ENCODE assay signal across 10 cellular contexts in genomic region chr1:18681423-18681835, GRCh38. TPM values are rescaled to one million over a fixed set of nuclear protein-coding genes. Genes with fewer than 3 reads are reported as not detected.
DNase-seq lines count a peak whose midpoint lies in the region; ATAC-seq and TF ChIP-seq lines count a peak whose summit lies in the region.
"Had no signal": no experiment of that assay in that cellular context is flagged by ENCODE, and none has a peak within 500 bp of the region (broad histone marks: within the 10 kb centered on the region; RNA-seq: fewer than 3 reads in every experiment).

No MANE protein-coding gene starts in this region.

- no peaks in the 10 kb centered on the region for H3K36me3 Mint-ChIP-seq in type B pancreatic cell

- peak; percentile 69 for ATAC-seq in foreskin keratinocyte
- no peak for ATAC-seq in HG03196 (IDR thresholded peaks at IDR 0.05; ENCODE audit: unreplicated experiment)
- ATAC-seq in GM21390 (IDR thresholded peaks at IDR 0.05; ENCODE audit: unreplicated experiment) = no peak

- no peak overlapping the region for H3K27ac ChIP-seq in foreskin keratinocyte
- H3K27ac ChIP-seq: BLaER1, skin epidermis had no signal

- H3K4me1 Mint-ChIP-seq in type B pancreatic cell (ENCODE audit: unreplicated experiment) = peaks cover 4% of the 10 kb centered on the region

- no peak overlapping the region for H3K4me3 ChIP-seq in Jurkat, Clone E6-1 (ENCODE audit: low read length)
- H3K4me3 ChIP-seq: BLaER1, skin epidermis had no signal

- peak overlapping the region; percentile 38 for H3K27ac Mint-ChIP-seq in type B pancreatic cell

- peaks cover 25% of the 10 kb centered on the region for H3K27me3 ChIP-seq in foreskin keratinocyte
- H3K27me3 ChIP-seq: BLaER1 had no signal

- H3K27me3 Mint-ChIP-seq in type B pancreatic cell = peaks cover 68% of the 10 kb centered on the region

- no peaks in the 10 kb centered on the region for H3K4me1 ChIP-seq in foreskin keratinocyte

- peak; percentile 87 for TF ChIP-seq CTCF in foreskin keratinocyte (conservative IDR thresholded peaks at IDR 0.05)
- peak; percentile 84 for TF ChIP-seq CTCF in type B pancreatic cell (conservative IDR thresholded peaks at IDR 0.05)

- H3K9me3 Mint-ChIP-seq in type B pancreatic cell = peaks cover 5% of the 10 kb centered on the region

- peak in 2 of 3 experiments; percentile 3 to 33 for DNase-seq in NCI-H1417 (lab: John Stamatoyannopoulos, UW)
- DNase-seq in NCI-H1417 treated with DMSO at 0.1 percent for 48 hours (lab: John Stamatoyannopoulos, UW) = no peak
- DNase-seq in Jurkat, Clone E6-1 (ENCODE audit: low read depth, low spot score) = peak; percentile 59
- DNase-seq in SK-N-DZ (ENCODE audit: low spot score) = peak; percentile 53
- peak in 1 of 2 donors; percentile 20 for DNase-seq in foreskin keratinocyte
- DNase-seq in type B pancreatic cell (ENCODE audit: extremely low spot score, unreplicated experiment) = no peak

- no peak overlapping the region for H3K4me3 Mint-ChIP-seq in type B pancreatic cell

RNA-seq across cellular contexts. Expression of gene PAX7, which starts 50.8 kb away (rescaled TPM):
- polyA plus RNA-seq in Jurkat, Clone E6-1 (2012; ENCODE audit: insufficient read depth, insufficient read length) = not detected
- 9.5 and 10.3 TPM in 2 replicates for polyA plus RNA-seq in SK-N-DZ (2014; cell fraction: cytosol; rRNA removed)
- 4.1 and 4.8 TPM in 2 replicates for polyA plus RNA-seq in SK-N-DZ (2014; cell fraction: nucleus; rRNA removed)
- total RNA-seq in foreskin keratinocyte (not detected in 2 replicates), type B pancreatic cell (ENCODE audit: low replicate concordance) (0.12 and 2.9 TPM in 2 replicates)
- not detected in 2 replicates for polyA plus RNA-seq in foreskin keratinocyte

Comparison
In these comparisons a context has a peak if more than half of its experiments do, and no peak if none do; other contexts are left out.
1. DNase-seq: peak in NCI-H1417 (2 of 3), Jurkat, Clone E6-1 (single experiment) and SK-N-DZ (single experiment); none in NCI-H1417 treated with DMSO at 0.1 percent for 48 hours (single experiment) and type B pancreatic cell (single experiment).